3 cellular contexts compared by ENCODE assay signal in the genomic region with DNA sequence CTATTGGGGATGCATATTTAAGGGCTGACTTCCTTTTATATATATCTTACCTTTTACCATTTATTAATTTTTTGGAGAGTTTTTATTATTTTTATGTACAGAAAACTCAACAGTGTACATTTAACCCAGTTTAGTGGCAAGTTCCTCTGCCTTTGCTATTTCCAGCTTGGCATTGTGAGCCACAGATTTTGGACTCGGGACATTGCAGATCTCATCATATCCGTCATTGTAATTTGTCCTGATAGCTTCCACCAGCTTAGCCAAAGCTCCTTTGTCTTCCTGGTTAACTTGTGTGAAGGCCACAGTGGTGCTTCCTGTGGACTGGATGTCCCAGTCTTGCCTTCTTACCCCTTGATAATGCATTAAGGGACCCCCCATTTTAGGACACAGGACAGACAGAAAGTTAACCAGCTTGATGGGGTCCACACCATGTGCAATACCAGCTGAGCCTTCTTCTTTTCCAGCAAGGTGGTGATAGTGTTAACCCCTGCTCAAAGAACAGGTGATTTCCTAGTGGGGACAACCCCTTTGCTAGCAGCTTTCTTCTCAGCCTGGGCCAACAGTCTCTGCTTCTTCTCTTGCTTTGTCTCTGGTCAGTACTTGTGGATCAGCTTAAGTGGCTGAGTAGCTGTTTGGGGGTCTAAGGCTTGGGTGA. TPM values are rescaled to one million over a fixed set of nuclear protein-coding genes. Genes with fewer than 3 reads are reported as not detected.
"Had no signal": no experiment of that assay in that cellular context is flagged by ENCODE, and none has a peak within 500 bp of the region (broad histone marks: within the 10 kb centered on the region; RNA-seq: fewer than 3 reads in every experiment).

No MANE protein-coding gene starts in this region.

RNA-seq across cellular contexts. Expression of a gene that starts 2.3 kb away (rescaled TPM):
- total RNA-seq: RPMI7951 had no signal

RNA-seq across cellular contexts. Expression of a gene that starts 34.9 kb away (rescaled TPM):
- total RNA-seq: activated CD4-positive, alpha-beta memory T cell treated with anti-CD3 and anti-CD28 coated beads, Interleukin-2, amount 10 ng/mL, durations not matched to agents 7 days and 5 days; RPMI7951; SJCRH30 had no signal
